In genomic region chr16:57803413-57803990, GRCh38 we compare ENCODE assay signal across 1 cellular context.
TF ChIP-seq lines count a peak whose summit lies in the region.

No MANE protein-coding gene starts in this region.

TF ChIP-seq in IMR-90, 13 proteins besides CTCF, POLR2A, EP300 and RAD21 (continued from another document):
- TF ChIP-seq, protein P1, sequence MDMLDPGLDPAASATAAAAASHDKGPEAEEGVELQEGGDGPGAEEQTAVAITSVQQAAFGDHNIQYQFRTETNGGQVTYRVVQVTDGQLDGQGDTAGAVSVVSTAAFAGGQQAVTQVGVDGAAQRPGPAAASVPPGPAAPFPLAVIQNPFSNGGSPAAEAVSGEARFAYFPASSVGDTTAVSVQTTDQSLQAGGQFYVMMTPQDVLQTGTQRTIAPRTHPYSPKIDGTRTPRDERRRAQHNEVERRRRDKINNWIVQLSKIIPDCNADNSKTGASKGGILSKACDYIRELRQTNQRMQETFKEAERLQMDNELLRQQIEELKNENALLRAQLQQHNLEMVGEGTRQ (IDR thresholded peaks at IDR 0.05; ENCODE audit: low read depth, low read length): no peak
- no peak for TF ChIP-seq BHLHE40 (IDR thresholded peaks at IDR 0.05; ENCODE audit: low read depth, low read length)
